9 cellular contexts compared by ENCODE assay signal in the genomic region with DNA sequence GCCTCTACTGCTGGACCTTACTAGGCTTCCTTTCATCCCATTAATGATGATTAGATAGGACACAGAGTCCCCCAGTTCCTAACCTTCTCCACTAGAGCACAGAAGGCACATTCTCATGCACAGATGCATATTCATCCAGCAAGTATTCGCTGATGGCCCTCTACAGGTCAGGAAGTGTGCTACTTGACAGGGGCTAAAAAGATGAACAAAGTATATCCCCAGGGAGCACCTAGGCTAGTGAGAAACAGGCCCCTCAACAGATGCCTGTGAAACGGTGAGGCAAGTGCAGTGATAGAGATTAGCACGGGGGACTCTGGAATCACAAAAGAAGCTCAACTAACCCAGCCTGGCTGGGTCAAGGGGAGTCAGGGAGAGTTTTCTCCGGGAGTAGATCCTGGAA.
DNase-seq lines count a peak whose midpoint lies in the region; ATAC-seq, FAIRE-seq and TF ChIP-seq lines count a peak whose summit lies in the region.
"Had no signal": no experiment of that assay in that cellular context is flagged by ENCODE, and none has a peak within 500 bp of the region (broad histone marks: within the 10 kb centered on the region; RNA-seq: fewer than 3 reads in every experiment).

No MANE protein-coding gene starts in this region.

- H3K56ac ChIP-seq in H1 (replicated peaks; ENCODE audit: insufficient read length, low read depth, low read length), result no peak overlapping the region

- no peak overlapping the region for H2BK20ac ChIP-seq in H1 (ENCODE audit: low read length)

- H3K79me2 ChIP-seq in Loucy (ENCODE audit: insufficient read depth, low read length) (peaks cover 5% of the 10 kb centered on the region; the same call in 1 of the 2 replicates), H1 (ENCODE audit: control insufficient read depth in 1 of 2, insufficient read depth in 2 of 2, low read length in 2 of 2) (no peaks in the 10 kb centered on the region)

- no peaks in the 10 kb centered on the region for H3K27me3 Mint-ChIP-seq in type B pancreatic cell
- no peaks in the 10 kb centered on the region for H3K27me3 Mint-ChIP-seq in activated T-cell treated with anti-CD3 and anti-CD28 coated beads, Interleukin-2, amount 50 U/mL, for 72 hours (ENCODE audit: low read depth)

- H3F3A ChIP-seq in Loucy (ENCODE audit: low read depth), result peaks cover 15% of the 10 kb centered on the region

- H3K27me3 ChIP-seq in Loucy (ENCODE audit: insufficient read depth, low read length, poor library complexity, severe bottlenecking) (no peaks in the 10 kb centered on the region), H1 (replicated peaks in 1 of 4; ENCODE audit: control insufficient read depth in 3 of 4, extremely low read depth in 1 of 4, insufficient read depth in 3 of 4, low read length in 3 of 4) (no peaks in the 10 kb centered on the region; a peak in 1 of 7 replicates)
- H3K27me3 ChIP-seq: pancreas had no signal

- no peak for TF ChIP-seq EP300 in H1 (IDR thresholded peaks at IDR 0.05; ENCODE audit: borderline replicate concordance in 1 of 2, low read depth in 2 of 2, low read length in 2 of 2)

- no peak overlapping the region for H3K27ac ChIP-seq in H1 (ENCODE audit: low read depth, low read length)
- H3K27ac ChIP-seq: pancreas had no signal

- no peak overlapping the region for H3K27ac Mint-ChIP-seq in type B pancreatic cell
- H3K27ac Mint-ChIP-seq in activated T-cell treated with anti-CD3 and anti-CD28 coated beads, Interleukin-2, amount 50 U/mL, for 72 hours, result no peak overlapping the region

- no peak overlapping the region for H3K4ac ChIP-seq in H1 (replicated peaks; ENCODE audit: insufficient read length, low read depth, low read length)

- no peak overlapping the region for H3K18ac ChIP-seq in H1 (ENCODE audit: extremely low read depth, low read length)

- POLR2A ChIA-PET in H1 (lab: Charles Lee; ENCODE audit: partially characterized antibody), result no interaction called here

- H3K4me3 ChIP-seq in Loucy (ENCODE audit: low read length, poor library complexity, severe bottlenecking) (no peak overlapping the region), H1 (ENCODE audit: extremely low read depth in 1 of 4, insufficient read depth in 2 of 4, low read depth in 3 of 4, low read length in 4 of 4) (no peak overlapping the region)
- H3K4me3 ChIP-seq: pancreas had no signal

- H4K20me1 ChIP-seq in Loucy (ENCODE audit: insufficient read depth, low read length, poor library complexity, severe bottlenecking) (no peaks in the 10 kb centered on the region), H1 (replicated peaks in 1 of 2; ENCODE audit: control insufficient read depth in 1 of 2, insufficient read depth in 2 of 2, low read length in 2 of 2) (no peaks in the 10 kb centered on the region)

- H3K14ac ChIP-seq in H1 (ENCODE audit: insufficient read length), result no peak overlapping the region

- no peak overlapping the region for H2BK15ac ChIP-seq in H1 (ENCODE audit: low read length)

- H3K4me1 ChIP-seq in Loucy (ENCODE audit: insufficient read depth, low read length, poor library complexity, severe bottlenecking) (peaks cover 58% of the 10 kb centered on the region), H1 (replicated peaks in 1 of 4; ENCODE audit: control insufficient read depth in 3 of 4, insufficient read depth in 4 of 4, low read length in 3 of 4) (peaks cover 0 to 11% (median 5%) of the 10 kb centered on the region in 4 experiments; a peak in 2 of 7 replicates)

- peak; percentile 45 to 54 for TF ChIP-seq RAD21 in H1 (IDR thresholded peaks at IDR 0.05 in 1 of 2, conservative IDR thresholded peaks at IDR 0.05 in 1 of 2; ENCODE audit: low read depth in 2 of 2, low read length in 2 of 2)

- CTCF ChIA-PET in H1 (lab: Charles Lee; ENCODE audit: partially characterized antibody), result interaction anchor here (0.5 to 3.6 kb wide), 17 partner anchors 9 to 554 kb away, joined by 3 to 17 read pairs (median 3); no protein-coding TSS in a partner anchor

- no peaks in the 10 kb centered on the region; the same call in 1 of the 2 replicates for H3K79me1 ChIP-seq in H1 (ENCODE audit: low read depth, low read length)

- H2BK12ac ChIP-seq in H1 (ENCODE audit: low read depth, low read length), result no peak overlapping the region

- no peak overlapping the region for H3K23ac ChIP-seq in H1 (ENCODE audit: insufficient read length)

- FAIRE-seq in H1 (lab: Jason Lieb, UNC) (peak; percentile 65), GM12892 (lab: Jason Lieb, UNC) (no peak)
- FAIRE-seq: pancreas had no signal

- H3K4me3 Mint-ChIP-seq in type B pancreatic cell, result no peak overlapping the region
- H3K4me3 Mint-ChIP-seq in activated T-cell treated with anti-CD3 and anti-CD28 coated beads, Interleukin-2, amount 50 U/mL, for 72 hours, result no peak overlapping the region

- 39% methylated on average over 4 of the region's 4 CpGs; no CpG with 5 or more reads in 1 of the 2 experiments for WGBS in H1 (ENCODE audit: extremely low coverage in 1 of 2, insufficient coverage in 1 of 2, insufficient read length in 1 of 2, insufficient replicate concordance in 2 of 2, low coverage in 1 of 2, low lambda C conversion rate in 2 of 2, missing lambda C conversion rate in 1 of 2), 2 experiments

- DNase-seq in NCI-H748 (lab: John Stamatoyannopoulos, UW; ENCODE audit: unreplicated experiment) (peak; percentile 9), NCI-H748 treated with DMSO at 0.1 percent for 48 hours (lab: John Stamatoyannopoulos, UW) (no peak), H1 (ENCODE audit: low read depth in 1 of 2, low spot score in 2 of 2) (no peak), type B pancreatic cell (ENCODE audit: extremely low spot score, unreplicated experiment) (no peak), NCI-H1417 treated with DMSO at 0.1 percent for 48 hours (lab: John Stamatoyannopoulos, UW) (no peak), GM12892 (ENCODE audit: insufficient read length) (no peak)
- DNase-seq in activated T-cell treated with anti-CD3 and anti-CD28 coated beads, Interleukin-2, amount 50 U/mL, for 72 hours, result no peak
- DNase-seq: pancreas had no signal

- H3K36me3 ChIP-seq in Loucy (ENCODE audit: insufficient read depth, low read length), result no peaks in the 10 kb centered on the region
- no peaks in the 10 kb centered on the region for H3K36me3 ChIP-seq in H1 (ENCODE audit: control insufficient read depth in 2 of 4, insufficient read depth in 4 of 4, low read length in 3 of 4)
- H3K36me3 ChIP-seq: pancreas had no signal

- TF ChIP-seq POLR2A in H1 (IDR thresholded peaks at IDR 0.05; ENCODE audit: control extremely low read depth in 1 of 2, low read depth in 2 of 2, low read length in 2 of 2) (no peak), GM12892 (IDR thresholded peaks at IDR 0.05; ENCODE audit: low read depth, low read length) (no peak)

- no peak overlapping the region for H2BK120ac ChIP-seq in H1 (replicated peaks; ENCODE audit: low read depth, low read length)

- no peak overlapping the region for H4K5ac ChIP-seq in H1 (ENCODE audit: insufficient read length, low read depth, low read length)

- H3K4me2 ChIP-seq in Loucy (ENCODE audit: low read depth, low read length, poor library complexity, severe bottlenecking), result peak overlapping the region; percentile 85
- H3K4me2 ChIP-seq in H1 (ENCODE audit: insufficient read depth in 1 of 2, low read depth in 2 of 2, low read length in 2 of 2), result no peak overlapping the region

- H2AK5ac ChIP-seq in H1 (ENCODE audit: low read depth, low read length), result no peak overlapping the region

- H3K9me3 Mint-ChIP-seq in type B pancreatic cell, result no peaks in the 10 kb centered on the region
- H3K9me3 Mint-ChIP-seq in activated T-cell treated with anti-CD3 and anti-CD28 coated beads, Interleukin-2, amount 50 U/mL, for 72 hours, result no peaks in the 10 kb centered on the region

- H3K4me1 Mint-ChIP-seq in type B pancreatic cell (ENCODE audit: unreplicated experiment), result peaks cover 46% of the 10 kb centered on the region
- peaks cover 6% of the 10 kb centered on the region for H3K4me1 Mint-ChIP-seq in activated T-cell treated with anti-CD3 and anti-CD28 coated beads, Interleukin-2, amount 50 U/mL, for 72 hours (ENCODE audit: low read depth)

- ATAC-seq in activated T-cell treated with anti-CD3 and anti-CD28 coated beads, Interleukin-2, amount 50 U/mL, for 72 hours (replicated peaks in 1 of 2), result no peak

- no peaks in the 10 kb centered on the region for H3K9me2 ChIP-seq in Loucy (replicated peaks; ENCODE audit: low read depth, low read length)

- no peaks in the 10 kb centered on the region for H3K23me2 ChIP-seq in H1 (ENCODE audit: low read depth, low read length)

- no peak overlapping the region for H4K91ac ChIP-seq in H1 (replicated peaks; ENCODE audit: insufficient read length, low read length)

- H3K9ac ChIP-seq in Loucy (ENCODE audit: low read depth, low read length, poor library complexity, severe bottlenecking) (peak overlapping the region; percentile 79), H1 (replicated peaks in 1 of 4; ENCODE audit: extremely low read depth in 1 of 4, low read depth in 3 of 4, low read length in 3 of 4) (no peak overlapping the region)

- H2AFZ ChIP-seq in Loucy (ENCODE audit: low read length) (no peak overlapping the region), H1 (ENCODE audit: low read length) (no peak overlapping the region)

- no peak overlapping the region for H4K8ac ChIP-seq in H1 (ENCODE audit: extremely low read depth, insufficient read depth, low read length)

- H3K36me3 Mint-ChIP-seq in type B pancreatic cell, result no peaks in the 10 kb centered on the region
- H3K36me3 Mint-ChIP-seq in activated T-cell treated with anti-CD3 and anti-CD28 coated beads, Interleukin-2, amount 50 U/mL, for 72 hours (ENCODE audit: insufficient read depth in 2 of 2), result no peaks in the 10 kb centered on the region

- H2BK5ac ChIP-seq in H1 (ENCODE audit: low read depth, low read length), result no peak overlapping the region

- TF ChIP-seq CTCF in Loucy (conservative IDR thresholded peaks at IDR 0.05; ENCODE audit: low read length), result peak; percentile 92
- TF ChIP-seq CTCF in H1 (IDR thresholded peaks at IDR 0.05; ENCODE audit: control extremely low read depth in 1 of 3, insufficient read depth in 1 of 3, low read depth in 1 of 3, low read length in 3 of 3), result peak in 2 of 3 experiments; percentile 67 to 81; a peak in 3 of 4 replicates
- TF ChIP-seq CTCF in type B pancreatic cell (conservative IDR thresholded peaks at IDR 0.05), result peak; percentile 64

- H3K9me3 ChIP-seq in Loucy (ENCODE audit: insufficient read depth, low read depth, low read length), result no peaks in the 10 kb centered on the region
- H3K9me3 ChIP-seq in H1 (ENCODE audit: insufficient read depth in 2 of 2, low read depth in 1 of 2, low read length in 1 of 2), result no peaks in the 10 kb centered on the region
- H3K9me3 ChIP-seq: pancreas had no signal

TF ChIP-seq in H1, 55 proteins besides CTCF, POLR2A, EP300 and RAD21:
- no peak for TF ChIP-seq SP2 (IDR thresholded peaks at IDR 0.05; ENCODE audit: low read length)
- peak in 1 of 2 experiments; percentile 85; a peak in 1 of 4 replicates for TF ChIP-seq HDAC2 (IDR thresholded peaks at IDR 0.05; ENCODE audit: borderline replicate concordance in 1 of 2, low read depth in 2 of 2, low read length in 2 of 2)
